In the genomic region with DNA sequence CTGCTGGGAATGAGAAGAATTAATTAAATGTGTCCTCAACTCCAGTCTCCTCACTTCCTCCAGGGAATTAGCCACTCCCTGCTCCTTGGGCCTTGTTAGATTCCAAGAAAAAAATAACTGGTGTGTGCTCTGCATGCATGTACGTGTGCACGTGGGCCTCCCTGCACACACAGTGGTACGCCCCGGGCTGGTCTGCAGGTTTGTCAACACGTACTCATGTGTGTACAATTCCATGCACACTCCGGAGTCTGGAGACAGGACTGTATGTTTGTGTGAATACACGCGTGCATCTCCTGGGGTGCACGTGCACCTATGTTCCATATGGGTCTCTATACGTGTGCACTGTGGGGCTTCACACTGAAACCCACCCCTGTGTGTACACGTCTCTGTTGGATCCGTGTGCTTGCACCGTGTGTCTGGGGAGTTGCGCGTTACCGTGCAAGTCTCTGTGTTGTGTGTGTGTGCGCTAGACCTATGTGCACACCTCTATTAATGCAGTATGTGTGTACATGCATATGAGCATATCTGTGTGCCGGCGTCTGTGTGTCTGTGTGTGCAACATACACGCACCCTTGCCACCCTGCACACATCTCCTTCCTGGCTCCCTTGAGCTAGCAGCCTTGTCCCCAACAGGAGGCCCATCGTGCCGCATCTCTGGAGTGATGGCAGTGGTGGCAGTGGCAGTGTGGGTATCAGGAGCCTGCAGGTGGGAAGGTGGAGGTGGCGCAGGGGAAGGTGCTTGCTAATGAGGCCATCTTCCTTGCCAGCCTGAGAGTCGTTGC, we compare ENCODE assay signal across 16 cellular contexts.
"Had no signal": no experiment of that assay in that cellular context is flagged by ENCODE, and none has a peak within 500 bp of the region (broad histone marks: within the 10 kb centered on the region; RNA-seq: fewer than 3 reads in every experiment).

No MANE protein-coding gene starts in this region.

- ATAC-seq: activated naive CD8-positive, alpha-beta T cell treated with anti-CD3 and anti-CD28 coated beads, Interleukin-2, amount 50 U/mL, for 24 hours; heart left ventricle; natural killer cell treated with Interleukin-12 subunit alpha and Interleukin-12 subunit beta and Interleukin-15 and Interleukin-18, amount 100 ng/mL, for 72 hours; stimulated activated naive CD8-positive, alpha-beta T cell treated with anti-CD3 and anti-CD28 coated beads, Interleukin-15, amount 100 ng/mL, for 72 hours had no signal

- H3K27ac ChIP-seq: ascending aorta, heart left ventricle, testis had no signal

- H3K4me1 ChIP-seq: testis had no signal

- H3K4me3 ChIP-seq: ascending aorta, heart left ventricle, testis had no signal

- H3K9me3 ChIP-seq: ascending aorta, heart left ventricle, testis had no signal

- H3K9me3 Mint-ChIP-seq: activated B cell treated with CpG ODN at 0.5 μM for 24 hours; activated naive CD8-positive, alpha-beta T cell treated with anti-CD3 and anti-CD28 coated beads, Interleukin-2, amount 50 U/mL, for 24 hours; natural killer cell treated with Interleukin-12 subunit alpha and Interleukin-12 subunit beta and Interleukin-15 and Interleukin-18, amount 100 ng/mL, for 72 hours; stimulated activated naive CD8-positive, alpha-beta T cell treated with anti-CD3 and anti-CD28 coated beads, Interleukin-15, amount 100 ng/mL, for 72 hours had no signal

- H3K36me3 ChIP-seq: ascending aorta, heart left ventricle had no signal

- FAIRE-seq: colon, frontal cortex, TTC549 had no signal

- DNase-seq: activated B cell treated with CpG ODN at 0.5 μM for 24 hours; activated CD4-positive, alpha-beta T cell treated with anti-CD3 and anti-CD28 coated beads, Interleukin-2, amount 50 U/mL, for 1 hour; activated naive CD8-positive, alpha-beta T cell treated with anti-CD3 and anti-CD28 coated beads, Interleukin-2, amount 50 U/mL, for 24 hours; effector CD4-positive, alpha-beta T cell; kidney glomerular epithelial cell; stimulated activated CD4-positive, alpha-beta T cell treated with anti-CD3 and anti-CD28 coated beads, Interleukin-15, amount 100 ng/mL, for 24 hours; stimulated activated CD4-positive, alpha-beta T cell treated with anti-CD3 and anti-CD28 coated beads, Interleukin-4, amount 100 ng/mL, for 24 hours; stimulated activated naive CD8-positive, alpha-beta T cell treated with anti-CD3 and anti-CD28 coated beads, Interleukin-15, amount 100 ng/mL, for 72 hours; T-helper 2 cell; testis had no signal

- H3K27me3 ChIP-seq: ascending aorta, heart left ventricle, testis had no signal

- H3K4me3 Mint-ChIP-seq: activated B cell treated with CpG ODN at 0.5 μM for 24 hours; activated naive CD8-positive, alpha-beta T cell treated with anti-CD3 and anti-CD28 coated beads, Interleukin-2, amount 50 U/mL, for 24 hours; natural killer cell treated with Interleukin-12 subunit alpha and Interleukin-12 subunit beta and Interleukin-15 and Interleukin-18, amount 100 ng/mL, for 72 hours; stimulated activated naive CD8-positive, alpha-beta T cell treated with anti-CD3 and anti-CD28 coated beads, Interleukin-15, amount 100 ng/mL, for 72 hours had no signal

- H3K36me3 Mint-ChIP-seq: natural killer cell treated with Interleukin-12 subunit alpha and Interleukin-12 subunit beta and Interleukin-15 and Interleukin-18, amount 100 ng/mL, for 72 hours had no signal

- H3K27me3 Mint-ChIP-seq: activated naive CD8-positive, alpha-beta T cell treated with anti-CD3 and anti-CD28 coated beads, Interleukin-2, amount 50 U/mL, for 24 hours had no signal

- H3K27ac Mint-ChIP-seq: activated B cell treated with CpG ODN at 0.5 μM for 24 hours; activated naive CD8-positive, alpha-beta T cell treated with anti-CD3 and anti-CD28 coated beads, Interleukin-2, amount 50 U/mL, for 24 hours; natural killer cell treated with Interleukin-12 subunit alpha and Interleukin-12 subunit beta and Interleukin-15 and Interleukin-18, amount 100 ng/mL, for 72 hours; stimulated activated naive CD8-positive, alpha-beta T cell treated with anti-CD3 and anti-CD28 coated beads, Interleukin-15, amount 100 ng/mL, for 72 hours had no signal

- H3K4me1 Mint-ChIP-seq: activated B cell treated with CpG ODN at 0.5 μM for 24 hours; activated naive CD8-positive, alpha-beta T cell treated with anti-CD3 and anti-CD28 coated beads, Interleukin-2, amount 50 U/mL, for 24 hours had no signal
